9 cellular contexts compared by ENCODE assay signal in genomic region chr20:22586645-22587310, GRCh38. TPM values are rescaled to one million over a fixed set of nuclear protein-coding genes. Genes with fewer than 3 reads are reported as not detected.
DNase-seq lines count a peak whose midpoint lies in the region; ATAC-seq and TF ChIP-seq lines count a peak whose summit lies in the region.
"Had no signal": no experiment of that assay in that cellular context is flagged by ENCODE, and none has a peak within 500 bp of the region (broad histone marks: within the 10 kb centered on the region; RNA-seq: fewer than 3 reads in every experiment).

No MANE protein-coding gene starts in this region.

- peaks cover 8% of the 10 kb centered on the region for H3K23me2 ChIP-seq in H9 (ENCODE audit: insufficient read length, low read depth, low read length, poor library complexity, severe bottlenecking)

- H4K8ac ChIP-seq in H9 (replicated peaks; ENCODE audit: insufficient read length, low read depth, low read length): no peak overlapping the region

- CTCF ChIA-PET in AG04449 (lab: Yijun Ruan, JAX): no interaction called here

- H3K27me3 ChIP-seq in H9 (ENCODE audit: insufficient read depth, low read length) (peaks cover 64% of the 10 kb centered on the region), left lung (peaks cover 75 to 100% of the 10 kb centered on the region in 2 donors)

- H3K36me3 Mint-ChIP-seq in H9 (ENCODE audit: insufficient read depth in 1 of 3, low read depth in 3 of 3): peaks cover 0 to 1% (median 0%) of the 10 kb centered on the region in 3 experiments; a peak in 2 of 7 replicates

- H3K56ac ChIP-seq in H9 (ENCODE audit: insufficient read length, low read depth, low read length): no peak overlapping the region

- peak; percentile 32 for TF ChIP-seq CTCF in AG04449 (IDR thresholded peaks at IDR 0.05; ENCODE audit: insufficient read depth, low read length, missing control alignments)
- TF ChIP-seq CTCF in H9 (conservative IDR thresholded peaks at IDR 0.05): peak; percentile 98
- TF ChIP-seq CTCF in astrocyte of the spinal cord (IDR thresholded peaks at IDR 0.05; ENCODE audit: low read depth, low read length): peak; percentile 40
- TF ChIP-seq CTCF in left lung (IDR thresholded peaks at IDR 0.05): peak; percentile 55 to 66

- H3K27ac Mint-ChIP-seq in H9: no peak overlapping the region
- H3K27ac Mint-ChIP-seq: T-helper 1 cell treated with Interleukin-12 subunit alpha and Interleukin-12 subunit beta and Interleukin-4 antibody, amounts not matched to agents 30 μg/mL and 1 μg/mL, for 36 hours had no signal

- H2AK5ac ChIP-seq in H9 (ENCODE audit: insufficient read length, low read length): no peak overlapping the region

- H3K36me3 ChIP-seq in left lung: no peaks in the 10 kb centered on the region

- H3K4me2 ChIP-seq in H9 (ENCODE audit: insufficient read depth, insufficient read length, low read length): peak overlapping the region; percentile 54

- no peak overlapping the region for H2AFZ ChIP-seq in H9 (ENCODE audit: low read length)

- H3T11ph ChIP-seq in H9 (ENCODE audit: low read length): no peak overlapping the region

- H3K27ac ChIP-seq in H9 (ENCODE audit: insufficient read length, low read depth, low read length): no peak overlapping the region
- no peak overlapping the region for H3K27ac ChIP-seq in left lung

- peak overlapping the region in 1 of 2 experiments; percentile 84; a peak in 3 of 5 replicates for H3K4me3 Mint-ChIP-seq in H9
- H3K4me3 Mint-ChIP-seq: T-helper 1 cell treated with Interleukin-12 subunit alpha and Interleukin-12 subunit beta and Interleukin-4 antibody, amounts not matched to agents 30 μg/mL and 1 μg/mL, for 36 hours had no signal

- H3K9ac ChIP-seq in H9 (ENCODE audit: extremely low read depth, insufficient read length, low read length): no peak overlapping the region

- H2BK15ac ChIP-seq in H9 (ENCODE audit: low read depth, low read length): no peak overlapping the region

- no peaks in the 10 kb centered on the region for H4K20me1 ChIP-seq in H9 (ENCODE audit: control insufficient read depth, insufficient read depth, insufficient read length)

- H3K9me3 ChIP-seq in H9 (ENCODE audit: control insufficient read depth, low read depth, low read length) (no peaks in the 10 kb centered on the region), left lung (no peaks in the 10 kb centered on the region)

- in situ Hi-C loops in astrocyte of the spinal cord (cut with HindIII; ENCODE audit: low sequenced_read_pairs): no loop called here

- H3K14ac ChIP-seq in H9 (ENCODE audit: insufficient read depth, low read length): no peak overlapping the region

- H3K4me1 Mint-ChIP-seq in H9: peaks cover 30 to 47% of the 10 kb centered on the region in 2 experiments

- H4K91ac ChIP-seq in H9 (ENCODE audit: insufficient read length, low read depth, low read length): no peak overlapping the region

- no peaks in the 10 kb centered on the region for H3K79me2 ChIP-seq in H9 (ENCODE audit: insufficient read depth, low read length)

- ATAC-seq in left lung (peak; percentile 44), HG02981 (IDR thresholded peaks at IDR 0.05; ENCODE audit: unreplicated experiment) (no peak), GM18520 (IDR thresholded peaks at IDR 0.05; ENCODE audit: unreplicated experiment) (no peak)

- no CpG with 5 or more reads among the region's 47 CpGs for WGBS in H9 (ENCODE audit: extremely low coverage, insufficient read length, low lambda C conversion rate)

- H3K4me3 ChIP-seq in AG04449 (ENCODE audit: low read depth, low read length) (no peak overlapping the region), astrocyte of the spinal cord (ENCODE audit: low read depth, low read length) (no peak overlapping the region), left lung (peak overlapping the region; percentile 21 to 23)

- no peak overlapping the region for H3K18ac ChIP-seq in H9 (ENCODE audit: insufficient read length, low read depth, low read length)

- H3K9me3 Mint-ChIP-seq in H9: peaks cover 0 to 10% of the 10 kb centered on the region in 2 experiments; a peak in 3 of 5 replicates
- H3K9me3 Mint-ChIP-seq: T-helper 1 cell treated with Interleukin-12 subunit alpha and Interleukin-12 subunit beta and Interleukin-4 antibody, amounts not matched to agents 30 μg/mL and 1 μg/mL, for 36 hours had no signal

- no peak overlapping the region for H2BK20ac ChIP-seq in H9 (ENCODE audit: low read depth, low read length, poor library complexity, severe bottlenecking)

- DNase-seq in AG04449 (ENCODE audit: low read depth, low spot score) (no peak), H9 (peak; percentile 77), astrocyte of the spinal cord (ENCODE audit: low read depth, low spot score) (no peak), left lung (peak in 1 of 2 donors; percentile 89), NCI-H1092 (lab: John Stamatoyannopoulos, UW) (no peak)
- no peak for DNase-seq in effector CD8-positive, alpha-beta T cell (lab: John Stamatoyannopoulos, UW)

- H2BK5ac ChIP-seq in H9 (ENCODE audit: insufficient read length, low read length): no peak overlapping the region

- H3K23ac ChIP-seq in H9 (ENCODE audit: insufficient read length, low read depth, low read length): no peak overlapping the region

- POLR2A ChIA-PET in AG04449 (lab: Yijun Ruan, JAX): no interaction called here

- H3K79me1 ChIP-seq in H9 (ENCODE audit: insufficient read depth, low read depth, low read length, poor library complexity, severe bottlenecking): no peaks in the 10 kb centered on the region

- intact Hi-C loops in left lung (cut with DNase I): no loop called here

- no peak overlapping the region for H2BK120ac ChIP-seq in H9 (ENCODE audit: low read depth, low read length, poor library complexity, severe bottlenecking)

- H4K5ac ChIP-seq in H9 (ENCODE audit: insufficient read length, low read depth, low read length): no peak overlapping the region

- no peak overlapping the region for H3K4ac ChIP-seq in H9 (ENCODE audit: low read depth, low read length)

- H3K4me1 ChIP-seq in H9 (ENCODE audit: insufficient read depth, low read length) (peaks cover 5% of the 10 kb centered on the region; the same call in 1 of the 2 replicates), left lung (peaks cover 0 to 14% of the 10 kb centered on the region in 2 donors)

- H2BK12ac ChIP-seq in H9 (ENCODE audit: insufficient read length, low read depth, low read length): no peak overlapping the region

- peaks cover 95% of the 10 kb centered on the region for H3K27me3 Mint-ChIP-seq in H9 (ENCODE audit: low read depth)

RNA-seq across cellular contexts. Expression of gene FOXA2, which starts 2.4 kb away (rescaled TPM):
- total RNA-seq in H9 (2021) (0.11 TPM in 1 of 2 replicates, not detected in the other), left lung (10 to 100 TPM; 24.0 to 39.8 TPM)

Comparison
In these comparisons a context has a peak if more than half of its experiments do, and no peak if none do; other contexts are left out.
1. H3K4me3 ChIP-seq: peak in left lung (2 of 2); none in AG04449 (single experiment) and astrocyte of the spinal cord (single experiment).
2. CTCF ChIP-seq: peak in every context shown above with its lines; median percentile 98 in H9; 60 in left lung; 40 in astrocyte of the spinal cord; 32 in AG04449.
3. RNA of gene FOXA2, which starts 2.4 kb away (total RNA-seq): 24.0 to 39.8 TPM in left lung; 0.11 TPM in H9; every median in the first group is over 10 times any median in the second.